Comparison of ENCODE assay signal across 8 cellular contexts in the genomic region with DNA sequence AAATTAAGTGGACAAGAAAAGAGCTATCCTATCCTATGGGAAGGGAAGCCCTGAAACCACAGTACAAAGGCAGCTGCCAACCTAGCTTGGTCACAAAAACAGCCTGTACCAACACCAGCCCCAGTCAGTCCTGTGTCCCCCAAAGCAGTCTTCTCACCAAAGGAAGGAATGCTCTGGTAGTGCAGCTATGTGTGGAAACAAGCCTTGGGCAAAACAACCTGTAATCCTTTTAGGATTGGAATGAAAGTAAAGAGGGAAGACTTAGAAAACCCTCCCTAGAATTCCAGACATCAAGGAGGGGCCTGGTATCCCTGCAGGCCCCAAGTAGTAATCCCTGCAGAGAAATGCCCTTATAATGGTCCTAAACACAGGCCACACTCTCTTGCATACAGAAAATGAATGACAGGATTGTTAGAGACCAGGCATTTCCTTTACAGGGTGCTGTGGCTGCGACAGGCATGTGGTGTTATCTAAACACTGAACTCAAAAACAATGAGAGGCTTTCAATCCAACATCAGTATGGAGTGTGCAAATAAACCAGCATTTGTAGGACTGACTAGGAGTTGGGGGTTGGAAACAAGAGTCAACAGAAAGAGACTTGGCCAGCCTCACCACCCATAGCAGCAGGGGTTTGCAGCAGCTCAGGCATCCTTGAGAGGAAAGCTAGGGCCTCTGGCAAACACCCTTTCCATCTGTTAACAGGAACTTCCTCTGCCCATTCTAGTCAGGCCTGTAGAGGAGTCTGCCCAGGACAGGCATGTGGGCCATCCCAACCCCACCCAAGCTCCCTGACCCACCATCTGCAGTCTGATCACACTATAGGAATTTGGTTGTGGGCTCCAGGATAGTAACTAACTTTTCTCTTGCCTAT. TPM values are rescaled to one million over a fixed set of nuclear protein-coding genes. Genes with fewer than 3 reads are reported as not detected.
A peak's percentile ranks its signal among the peaks of the same experiment; 100 is the strongest.
DNase-seq lines count a peak whose midpoint lies in the region; ATAC-seq and TF ChIP-seq lines count a peak whose summit lies in the region.

No MANE protein-coding gene starts in this region.

- H3K27me3 ChIP-seq in endodermal cell (ENCODE audit: control insufficient read depth, insufficient read depth, low read length, poor library complexity, severe bottlenecking) (no peaks in the 10 kb centered on the region), neuronal stem cell (ENCODE audit: control insufficient read depth in 3 of 3, insufficient read depth in 3 of 3, low read depth in 1 of 3, low read length in 3 of 3) (no peaks in the 10 kb centered on the region)

- H2BK12ac ChIP-seq in neuronal stem cell (ENCODE audit: low read length) = no peak overlapping the region

- TF ChIP-seq CTCF in endodermal cell (conservative IDR thresholded peaks at IDR 0.05) = no peak

- no peak overlapping the region for H2BK120ac ChIP-seq in neuronal stem cell (ENCODE audit: low read depth, low read length)

- no peak overlapping the region for H3K4ac ChIP-seq in neuronal stem cell (ENCODE audit: low read length)

- peaks cover 24% of the 10 kb centered on the region for H3K4me1 ChIP-seq in endodermal cell (ENCODE audit: control insufficient read depth, insufficient read depth, low read length)
- peaks cover 20 to 23% of the 10 kb centered on the region in 2 donors for H3K4me1 ChIP-seq in neuronal stem cell (ENCODE audit: control insufficient read depth in 2 of 2, insufficient read depth in 1 of 2, low read depth in 1 of 2, low read length in 2 of 2)

- no peak overlapping the region for H4K8ac ChIP-seq in neuronal stem cell (ENCODE audit: low read depth, low read length)

- peak overlapping the region; percentile 34 for H3K18ac ChIP-seq in neuronal stem cell (ENCODE audit: low read length)

- H3K14ac ChIP-seq in neuronal stem cell (ENCODE audit: low read length) = no peak overlapping the region

- 30 to 40% methylated on average over 1 of the region's 1 CpG for WGBS in endodermal cell (ENCODE audit: insufficient coverage in 1 of 2, insufficient read length in 1 of 2), 2 experiments
- no CpG with 5 or more reads among the region's 1 CpG for WGBS in neuronal stem cell (ENCODE audit: extremely low coverage in 2 of 2, insufficient read length in 2 of 2, insufficient replicate concordance in 1 of 2), 2 donors

- no peak overlapping the region for H4K91ac ChIP-seq in neuronal stem cell (ENCODE audit: low read depth, low read length, poor library complexity)

- H3K4me1 Mint-ChIP-seq in endodermal cell = peaks cover 54% of the 10 kb centered on the region

- no peak overlapping the region for H2BK5ac ChIP-seq in neuronal stem cell (ENCODE audit: low read length)

- peak overlapping the region; percentile 74 for H3K27ac ChIP-seq in endodermal cell (ENCODE audit: low read depth, low read length)
- peak overlapping the region; percentile 60 for H3K27ac ChIP-seq in neuronal stem cell (replicated peaks; ENCODE audit: low read length)

- peak overlapping the region; percentile 32 for H3K4me3 ChIP-seq in endodermal cell (ENCODE audit: low read length)
- no peak overlapping the region for H3K4me3 ChIP-seq in neuronal stem cell (ENCODE audit: low read length in 2 of 2)

- H3K9me3 ChIP-seq in endodermal cell (ENCODE audit: control insufficient read depth, low read length) (no peaks in the 10 kb centered on the region), neuronal stem cell (replicated peaks in 1 of 2; ENCODE audit: control insufficient read depth in 2 of 2, insufficient read depth in 1 of 2, low read depth in 1 of 2, low read length in 2 of 2) (no peaks in the 10 kb centered on the region)

- H3K36me3 ChIP-seq in endodermal cell (ENCODE audit: control insufficient read depth, insufficient read depth, low read length) (peaks cover 52% of the 10 kb centered on the region), neuronal stem cell (replicated peaks in 1 of 2; ENCODE audit: control insufficient read depth in 2 of 2, insufficient read depth in 2 of 2, low read length in 2 of 2) (peaks cover 7 to 36% of the 10 kb centered on the region in 2 donors)

- H3K27ac Mint-ChIP-seq in endodermal cell = peak overlapping the region; percentile 91

- DNase-seq in EL (peak; percentile 82), NCI-H226 (peak; percentile 25), endodermal cell (peak; percentile 72), neuronal stem cell (ENCODE audit: low spot score) (no peak), NOMO-1 (lab: John Stamatoyannopoulos, UW; ENCODE audit: unreplicated experiment in 2 of 2) (no peak)
- DNase-seq in NK-92 treated with Interleukin-12 subunit alpha and Interleukin-12 subunit beta, amount 100 ng/mL, for 24 hours (lab: John Stamatoyannopoulos, UW) = no peak
- no peak for DNase-seq in stimulated activated naive CD4-positive, alpha-beta T cell treated with Interleukin-2 at 50 U/mL for 16 hours (lab: John Stamatoyannopoulos, UW)

- peaks cover 18% of the 10 kb centered on the region for H3K36me3 Mint-ChIP-seq in endodermal cell (ENCODE audit: low read depth)

- no peak overlapping the region for H2AFZ ChIP-seq in neuronal stem cell (ENCODE audit: low read length)

- no peak overlapping the region for H2AK5ac ChIP-seq in neuronal stem cell (ENCODE audit: low read depth, low read length)

- H2BK15ac ChIP-seq in neuronal stem cell (ENCODE audit: low read length) = no peak overlapping the region

- H3K23ac ChIP-seq in neuronal stem cell (ENCODE audit: low read depth, low read length, poor library complexity) = no peak overlapping the region

- H3K4me2 ChIP-seq in neuronal stem cell (ENCODE audit: insufficient read depth, low read length, poor library complexity, severe bottlenecking) = no peak overlapping the region

- H3K9me3 Mint-ChIP-seq in endodermal cell = no peaks in the 10 kb centered on the region

- H3K79me1 ChIP-seq in neuronal stem cell (ENCODE audit: low read depth, low read length) = no peaks in the 10 kb centered on the region

- no peaks in the 10 kb centered on the region for H3K27me3 Mint-ChIP-seq in endodermal cell (ENCODE audit: insufficient read depth)

- no peak overlapping the region for H3K4me3 Mint-ChIP-seq in endodermal cell

- ATAC-seq in GM18909 (IDR thresholded peaks at IDR 0.05; ENCODE audit: poor library complexity, unreplicated experiment) = no peak

- H3K9ac ChIP-seq in endodermal cell (ENCODE audit: extremely low read depth, low read length, poor library complexity, severe bottlenecking) = peak overlapping the region; percentile 14
- H3K9ac ChIP-seq in neuronal stem cell (ENCODE audit: low read depth, low read length, poor library complexity) = no peak overlapping the region

RNA-seq across cellular contexts. Expression of a gene that starts 59.1 kb away (rescaled TPM):
- total RNA-seq in endodermal cell = 10 to 100 TPM; 61.1 to 69.6 TPM
- 46.6 TPM for polyA plus RNA-seq in endodermal cell (2013, experiment 1 of 2)
- polyA plus RNA-seq in endodermal cell (2013, experiment 2 of 2) = 43.7 TPM
- 39.6 TPM for polyA plus RNA-seq in neuronal stem cell (2013, experiment 1 of 2)
- polyA plus RNA-seq in neuronal stem cell (2013, experiment 2 of 2) = 39.8 TPM

Comparison
In these comparisons a context has a peak if more than half of its experiments do, and no peak if none do; other contexts are left out.
1. DNase-seq: peak in EL (single experiment), NCI-H226 (single experiment) and endodermal cell (single experiment); none in neuronal stem cell (single experiment), NK-92 treated with Interleukin-12 subunit alpha and Interleukin-12 subunit beta, amount 100 ng/mL, for 24 hours (single experiment), NOMO-1 (0 of 2) and stimulated activated naive CD4-positive, alpha-beta T cell treated with Interleukin-2 at 50 U/mL for 16 hours (single experiment).